Comparison of ENCODE assay signal across 20 cellular contexts in genomic region chr19:23867895-23868294, GRCh38. TPM values are rescaled to one million over a fixed set of nuclear protein-coding genes. Genes with fewer than 3 reads are reported as not detected.
DNase-seq lines count a peak whose midpoint lies in the region; ATAC-seq and TF ChIP-seq lines count a peak whose summit lies in the region.
"Had no signal": no experiment of that assay in that cellular context is flagged by ENCODE, and none has a peak within 500 bp of the region (broad histone marks: within the 10 kb centered on the region; RNA-seq: fewer than 3 reads in every experiment).

No MANE protein-coding gene starts in this region.

- H3K27me3 ChIP-seq in breast epithelium (no peaks in the 10 kb centered on the region), WERI-Rb-1 (ENCODE audit: insufficient read depth, low read depth, severe bottlenecking) (peaks cover 25% of the 10 kb centered on the region), left ventricle myocardium inferior (ENCODE audit: low read depth) (no peaks in the 10 kb centered on the region)
- H3K27me3 ChIP-seq: gastrocnemius medialis, upper lobe of left lung had no signal

- no peak for TF ChIP-seq POLR2A in breast epithelium (IDR thresholded peaks at IDR 0.05)

- intact Hi-C loops in breast epithelium (cut with DNase I; ENCODE audit: low total_unique reads), result no loop called here
- intact Hi-C loops in left ventricle myocardium inferior (cut with micrococcal nuclease), result no loop called here

- H3K4me3 ChIP-seq in breast epithelium (no peak overlapping the region), WERI-Rb-1 (ENCODE audit: low read depth, low read length) (no peak overlapping the region), left ventricle myocardium inferior (no peak overlapping the region)
- H3K4me3 ChIP-seq: gastrocnemius medialis, lower lobe of right lung, upper lobe of left lung had no signal

- TF ChIP-seq CTCF in breast epithelium (IDR thresholded peaks at IDR 0.05) (no peak), WERI-Rb-1 (IDR thresholded peaks at IDR 0.05; ENCODE audit: low read depth, low read length) (peak; percentile 36; the same call in 1 of the 2 replicates), left ventricle myocardium inferior (IDR thresholded peaks at IDR 0.05; ENCODE audit: borderline replicate concordance) (no peak)

- in situ Hi-C loops in T47D (cut with HindIII; ENCODE audit: low pct_unique_long_range_greater_than_20kb, low sequenced_read_pairs), result no loop called here

- DNase-seq in T47D (ENCODE audit: low read depth in 1 of 2, low spot score in 1 of 2) (peak; percentile 8 to 76), breast epithelium (ENCODE audit: low spot score in 2 of 2) (no peak), NCI-H146 treated with DMSO at 0.1 percent for 48 hours (lab: John Stamatoyannopoulos, UW; ENCODE audit: unreplicated experiment) (peak; percentile 4), WERI-Rb-1 (peak; percentile 9), AG08396 (ENCODE audit: low spot score) (no peak), left ventricle myocardium inferior (no peak)
- DNase-seq in activated CD4-positive, CD25-positive, alpha-beta regulatory T cell treated with anti-CD3 and anti-CD28 coated beads, Interleukin-2, amount 50 U/mL, for 72 hours, result no peak
- DNase-seq: activated CD4-positive, alpha-beta T cell treated with anti-CD3 and anti-CD28 coated beads, Interleukin-2, amount 50 U/mL, for 1 hour; CD4-positive, CD25-positive, alpha-beta regulatory T cell; DMS153; effector CD4-positive, alpha-beta T cell; gastrocnemius medialis; hippocampal formation; lower lobe of right lung; NCI-H1105; NCI-H2107; SIG-M5; upper lobe of left lung had no signal

- H3K4me1 ChIP-seq in breast epithelium (no peaks in the 10 kb centered on the region), left ventricle myocardium inferior (no peaks in the 10 kb centered on the region)
- H3K4me1 ChIP-seq: gastrocnemius medialis, lower lobe of right lung, upper lobe of left lung had no signal

- ATAC-seq in HG03460 (IDR thresholded peaks at IDR 0.05; ENCODE audit: unreplicated experiment), result no peak
- ATAC-seq: esophagus mucosa, gastrocnemius medialis, lower lobe of right lung had no signal

- no peak overlapping the region for H3K27ac ChIP-seq in breast epithelium
- no peak overlapping the region for H3K27ac ChIP-seq in WERI-Rb-1
- no peak overlapping the region for H3K27ac ChIP-seq in left ventricle myocardium inferior (replicated peaks)
- H3K27ac ChIP-seq: gastrocnemius medialis, lower lobe of right lung, upper lobe of left lung had no signal

- H3K9me3 ChIP-seq in breast epithelium (no peaks in the 10 kb centered on the region), WERI-Rb-1 (ENCODE audit: severe bottlenecking) (no peaks in the 10 kb centered on the region), left ventricle myocardium inferior (replicated peaks) (no peaks in the 10 kb centered on the region)
- H3K9me3 ChIP-seq: gastrocnemius medialis, lower lobe of right lung had no signal

- no peaks in the 10 kb centered on the region for H3K36me3 ChIP-seq in breast epithelium
- H3K36me3 ChIP-seq in WERI-Rb-1, result no peaks in the 10 kb centered on the region
- H3K36me3 ChIP-seq in left ventricle myocardium inferior, result no peaks in the 10 kb centered on the region
- H3K36me3 ChIP-seq: gastrocnemius medialis, lower lobe of right lung had no signal

RNA-seq across cellular contexts. Expression of gene ZNF726, which starts 46.8 kb away (rescaled TPM):
- total RNA-seq in breast epithelium, result 1 to 10 TPM; 1.6 to 9.4 (median 3.6) TPM
- 0.30 TPM for total RNA-seq in left ventricle myocardium inferior

Comparison
In these comparisons a context has a peak if more than half of its experiments do, and no peak if none do; other contexts are left out.
1. DNase-seq: peak in T47D (2 of 2), NCI-H146 treated with DMSO at 0.1 percent for 48 hours (single experiment) and WERI-Rb-1 (single experiment); none in breast epithelium (0 of 2), activated CD4-positive, CD25-positive, alpha-beta regulatory T cell treated with anti-CD3 and anti-CD28 coated beads, Interleukin-2, amount 50 U/mL, for 72 hours (single experiment), AG08396 (single experiment) and left ventricle myocardium inferior (single experiment).